ENCODE assay signal across 1 cellular context in the genomic region with DNA sequence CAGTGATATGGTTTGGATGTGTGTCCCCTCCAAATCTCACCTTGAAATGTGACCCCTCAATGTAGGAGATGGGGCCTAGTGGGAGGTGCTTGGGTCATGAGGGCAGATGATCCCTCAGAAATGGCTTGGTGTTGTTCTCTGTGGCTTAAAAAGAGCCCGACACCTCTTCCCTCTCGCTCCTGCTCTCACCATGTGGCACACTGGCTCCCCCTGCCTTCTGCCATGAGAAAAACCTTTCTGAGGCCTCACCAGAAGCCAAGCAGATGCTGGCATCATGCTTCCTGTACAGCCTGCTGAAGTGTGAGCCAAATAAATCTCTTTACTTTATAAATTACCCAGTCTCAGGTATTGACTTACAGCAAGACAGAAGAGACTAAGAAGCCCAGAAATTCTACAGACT.
TF ChIP-seq lines count a peak whose summit lies in the region.

No MANE protein-coding gene starts in this region.

TF ChIP-seq in GM23338, 12 proteins besides CTCF, POLR2A, EP300 and RAD21 (continued from another document):
- TF ChIP-seq, protein P1, sequence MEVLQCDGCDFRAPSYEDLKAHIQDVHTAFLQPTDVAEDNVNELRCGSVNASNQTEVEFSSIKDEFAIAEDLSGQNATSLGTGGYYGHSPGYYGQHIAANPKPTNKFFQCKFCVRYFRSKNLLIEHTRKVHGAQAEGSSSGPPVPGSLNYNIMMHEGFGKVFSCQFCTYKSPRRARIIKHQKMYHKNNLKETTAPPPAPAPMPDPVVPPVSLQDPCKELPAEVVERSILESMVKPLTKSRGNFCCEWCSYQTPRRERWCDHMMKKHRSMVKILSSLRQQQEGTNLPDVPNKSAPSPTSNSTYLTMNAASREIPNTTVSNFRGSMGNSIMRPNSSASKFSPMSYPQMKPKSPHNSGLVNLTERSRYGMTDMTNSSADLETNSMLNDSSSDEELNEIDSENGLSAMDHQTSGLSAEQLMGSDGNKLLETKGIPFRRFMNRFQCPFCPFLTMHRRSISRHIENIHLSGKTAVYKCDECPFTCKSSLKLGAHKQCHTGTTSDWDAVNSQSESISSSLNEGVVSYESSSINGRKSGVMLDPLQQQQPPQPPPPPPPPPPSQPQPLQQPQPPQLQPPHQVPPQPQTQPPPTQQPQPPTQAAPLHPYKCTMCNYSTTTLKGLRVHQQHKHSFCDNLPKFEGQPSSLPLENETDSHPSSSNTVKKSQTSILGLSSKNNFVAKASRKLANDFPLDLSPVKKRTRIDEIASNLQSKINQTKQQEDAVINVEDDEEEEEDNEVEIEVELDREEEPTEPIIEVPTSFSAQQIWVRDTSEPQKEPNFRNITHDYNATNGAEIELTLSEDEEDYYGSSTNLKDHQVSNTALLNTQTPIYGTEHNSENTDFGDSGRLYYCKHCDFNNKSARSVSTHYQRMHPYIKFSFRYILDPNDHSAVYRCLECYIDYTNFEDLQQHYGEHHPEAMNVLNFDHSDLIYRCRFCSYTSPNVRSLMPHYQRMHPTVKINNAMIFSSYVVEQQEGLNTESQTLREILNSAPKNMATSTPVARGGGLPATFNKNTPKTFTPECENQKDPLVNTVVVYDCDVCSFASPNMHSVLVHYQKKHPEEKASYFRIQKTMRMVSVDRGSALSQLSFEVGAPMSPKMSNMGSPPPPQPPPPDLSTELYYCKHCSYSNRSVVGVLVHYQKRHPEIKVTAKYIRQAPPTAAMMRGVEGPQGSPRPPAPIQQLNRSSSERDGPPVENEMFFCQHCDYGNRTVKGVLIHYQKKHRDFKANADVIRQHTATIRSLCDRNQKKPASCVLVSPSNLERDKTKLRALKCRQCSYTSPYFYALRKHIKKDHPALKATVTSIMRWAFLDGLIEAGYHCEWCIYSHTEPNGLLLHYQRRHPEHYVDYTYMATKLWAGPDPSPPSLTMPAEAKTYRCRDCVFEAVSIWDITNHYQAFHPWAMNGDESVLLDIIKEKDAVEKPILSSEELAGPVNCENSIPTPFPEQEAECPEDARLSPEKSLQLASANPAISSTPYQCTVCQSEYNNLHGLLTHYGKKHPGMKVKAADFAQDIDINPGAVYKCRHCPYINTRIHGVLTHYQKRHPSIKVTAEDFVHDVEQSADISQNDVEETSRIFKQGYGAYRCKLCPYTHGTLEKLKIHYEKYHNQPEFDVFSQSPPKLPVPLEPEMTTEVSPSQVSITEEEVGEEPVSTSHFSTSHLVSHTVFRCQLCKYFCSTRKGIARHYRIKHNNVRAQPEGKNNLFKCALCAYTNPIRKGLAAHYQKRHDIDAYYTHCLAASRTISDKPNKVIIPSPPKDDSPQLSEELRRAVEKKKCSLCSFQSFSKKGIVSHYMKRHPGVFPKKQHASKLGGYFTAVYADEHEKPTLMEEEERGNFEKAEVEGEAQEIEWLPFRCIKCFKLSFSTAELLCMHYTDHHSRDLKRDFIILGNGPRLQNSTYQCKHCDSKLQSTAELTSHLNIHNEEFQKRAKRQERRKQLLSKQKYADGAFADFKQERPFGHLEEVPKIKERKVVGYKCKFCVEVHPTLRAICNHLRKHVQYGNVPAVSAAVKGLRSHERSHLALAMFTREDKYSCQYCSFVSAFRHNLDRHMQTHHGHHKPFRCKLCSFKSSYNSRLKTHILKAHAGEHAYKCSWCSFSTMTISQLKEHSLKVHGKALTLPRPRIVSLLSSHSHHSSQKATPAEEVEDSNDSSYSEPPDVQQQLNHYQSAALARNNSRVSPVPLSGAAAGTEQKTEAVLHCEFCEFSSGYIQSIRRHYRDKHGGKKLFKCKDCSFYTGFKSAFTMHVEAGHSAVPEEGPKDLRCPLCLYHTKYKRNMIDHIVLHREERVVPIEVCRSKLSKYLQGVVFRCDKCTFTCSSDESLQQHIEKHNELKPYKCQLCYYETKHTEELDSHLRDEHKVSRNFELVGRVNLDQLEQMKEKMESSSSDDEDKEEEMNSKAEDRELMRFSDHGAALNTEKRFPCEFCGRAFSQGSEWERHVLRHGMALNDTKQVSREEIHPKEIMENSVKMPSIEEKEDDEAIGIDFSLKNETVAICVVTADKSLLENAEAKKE (CRISPR knock-in tag; IDR thresholded peaks at IDR 0.05), result no peak
- TF ChIP-seq JUNB (IDR thresholded peaks at IDR 0.05; ENCODE audit: unreplicated experiment), result no peak
